1 cellular context compared by ENCODE assay signal in genomic region chr17:61217878-61218437, GRCh38.
TF ChIP-seq lines count a peak whose summit lies in the region.

No MANE protein-coding gene starts in this region.

TF ChIP-seq in IMR-90, 13 proteins besides CTCF, POLR2A, EP300 and RAD21:
- no peak for TF ChIP-seq CHD1 (IDR thresholded peaks at IDR 0.05; ENCODE audit: low read depth, low read length)
- no peak for TF ChIP-seq FOS (IDR thresholded peaks at IDR 0.05; ENCODE audit: low read depth, low read length)
- no peak for TF ChIP-seq BHLHE40 (IDR thresholded peaks at IDR 0.05; ENCODE audit: low read depth, low read length)
- TF ChIP-seq, protein P1, sequence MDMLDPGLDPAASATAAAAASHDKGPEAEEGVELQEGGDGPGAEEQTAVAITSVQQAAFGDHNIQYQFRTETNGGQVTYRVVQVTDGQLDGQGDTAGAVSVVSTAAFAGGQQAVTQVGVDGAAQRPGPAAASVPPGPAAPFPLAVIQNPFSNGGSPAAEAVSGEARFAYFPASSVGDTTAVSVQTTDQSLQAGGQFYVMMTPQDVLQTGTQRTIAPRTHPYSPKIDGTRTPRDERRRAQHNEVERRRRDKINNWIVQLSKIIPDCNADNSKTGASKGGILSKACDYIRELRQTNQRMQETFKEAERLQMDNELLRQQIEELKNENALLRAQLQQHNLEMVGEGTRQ (IDR thresholded peaks at IDR 0.05; ENCODE audit: low read depth, low read length), result no peak
- no peak for TF ChIP-seq NFE2L2 (IDR thresholded peaks at IDR 0.05; ENCODE audit: low read depth, low read length)
- no peak for TF ChIP-seq MXI1 (IDR thresholded peaks at IDR 0.05; ENCODE audit: borderline replicate concordance, low read depth, low read length)
- no peak for TF ChIP-seq CEBPB (IDR thresholded peaks at IDR 0.05; ENCODE audit: low read depth, low read length)
- no peak for TF ChIP-seq RFX5 (IDR thresholded peaks at IDR 0.05; ENCODE audit: low read depth, low read length)
- TF ChIP-seq, protein P2, sequence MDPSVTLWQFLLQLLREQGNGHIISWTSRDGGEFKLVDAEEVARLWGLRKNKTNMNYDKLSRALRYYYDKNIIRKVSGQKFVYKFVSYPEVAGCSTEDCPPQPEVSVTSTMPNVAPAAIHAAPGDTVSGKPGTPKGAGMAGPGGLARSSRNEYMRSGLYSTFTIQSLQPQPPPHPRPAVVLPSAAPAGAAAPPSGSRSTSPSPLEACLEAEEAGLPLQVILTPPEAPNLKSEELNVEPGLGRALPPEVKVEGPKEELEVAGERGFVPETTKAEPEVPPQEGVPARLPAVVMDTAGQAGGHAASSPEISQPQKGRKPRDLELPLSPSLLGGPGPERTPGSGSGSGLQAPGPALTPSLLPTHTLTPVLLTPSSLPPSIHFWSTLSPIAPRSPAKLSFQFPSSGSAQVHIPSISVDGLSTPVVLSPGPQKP (IDR thresholded peaks at IDR 0.05; ENCODE audit: borderline replicate concordance, low read depth, low read length), result no peak
- no peak for TF ChIP-seq MAFK (IDR thresholded peaks at IDR 0.05; ENCODE audit: low read depth, low read length)
- no peak for TF ChIP-seq SMC3 (IDR thresholded peaks at IDR 0.05; ENCODE audit: low read depth, low read length)
- TF ChIP-seq RCOR1 (IDR thresholded peaks at IDR 0.05; ENCODE audit: insufficient replicate concordance, low read length), result no peak
- no peak for TF ChIP-seq MAZ (IDR thresholded peaks at IDR 0.05; ENCODE audit: borderline replicate concordance, low read depth, low read length)
TF ChIP-seq in IMR-90: peak in this region for 0.
